Comparison of ENCODE assay signal across 7 cellular contexts in the genomic region with DNA sequence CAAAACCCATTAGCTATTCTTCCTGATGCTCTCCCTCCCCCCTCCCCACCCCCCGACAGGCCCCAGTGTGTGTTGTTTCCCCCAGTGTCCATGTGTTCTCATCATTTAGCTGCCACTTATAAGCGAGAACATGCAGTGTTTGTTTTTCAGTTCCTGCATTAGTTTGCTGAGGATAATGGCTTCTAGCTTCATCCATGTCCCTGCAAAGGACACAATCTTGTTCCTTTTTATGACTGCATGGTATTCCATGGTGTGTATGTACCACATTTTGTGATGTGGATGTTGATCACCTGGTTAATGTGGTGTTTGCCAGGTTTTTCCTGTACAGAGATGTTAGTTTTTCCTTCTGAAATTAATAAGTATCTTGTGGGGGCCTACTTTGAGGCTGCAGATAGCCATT. TPM values are rescaled to one million over a fixed set of nuclear protein-coding genes. Genes with fewer than 3 reads are reported as not detected.
"Had no signal": no experiment of that assay in that cellular context is flagged by ENCODE, and none has a peak within 500 bp of the region (broad histone marks: within the 10 kb centered on the region; RNA-seq: fewer than 3 reads in every experiment).

No MANE protein-coding gene starts in this region.

- FAIRE-seq: G401.6, GM12878, GM12891, GM12892, GM18507, GM19239 had no signal

- H3K4me3 ChIP-seq: GM12878 had no signal

- DNase-seq: GF-D8 had no signal

- ATAC-seq: GM12878 had no signal

RNA-seq across cellular contexts. Expression of gene TDRD12, which starts 31.5 kb away (rescaled TPM):
- total RNA-seq: GM12878 had no signal
